In genomic region chr17:72735602-72736001, GRCh38 we compare ENCODE assay signal across 14 cellular contexts.
DNase-seq lines count a peak whose midpoint lies in the region; TF ChIP-seq lines count a peak whose summit lies in the region.
"Had no signal": no experiment of that assay in that cellular context is flagged by ENCODE, and none has a peak within 500 bp of the region (broad histone marks: within the 10 kb centered on the region; RNA-seq: fewer than 3 reads in every experiment).

No MANE protein-coding gene starts in this region.

- no peak for TF ChIP-seq CTCF in hepatocyte (IDR thresholded peaks at IDR 0.05; ENCODE audit: poor library complexity)

- H3K9me2 ChIP-seq in hepatocyte (replicated peaks; ENCODE audit: insufficient read depth) = no peaks in the 10 kb centered on the region

- no peak overlapping the region for H2AFZ ChIP-seq in hepatocyte
- H2AFZ ChIP-seq: GM23338 had no signal

- no peak overlapping the region for H3K4me3 Mint-ChIP-seq in T-helper 2 cell treated with Interferon-gamma antibody and Interleukin-4, amounts not matched to agents 5 μg/mL and 100 μg/mL, for 36 hours
- H3K4me3 Mint-ChIP-seq: CD4-positive, alpha-beta T cell; GM23338 had no signal

- H3K4me1 ChIP-seq in hepatocyte (ENCODE audit: insufficient read depth) = no peaks in the 10 kb centered on the region
- H3K4me1 ChIP-seq: A549, Caco-2 had no signal

- no peak for DNase-seq in T-helper 2 cell treated with Interferon-gamma antibody and Interleukin-4, amounts not matched to agents 5 μg/mL and 100 μg/mL, for 36 hours (ENCODE audit: low spot score)
- DNase-seq in T-helper 2 cell = no peak
- DNase-seq in hepatocyte (ENCODE audit: low spot score) = peak; percentile 49
- peak; percentile 24 for DNase-seq in posterior vena cava (ENCODE audit: low spot score)
- DNase-seq in SHP77 treated with DMSO at 0.1 percent for 48 hours (lab: John Stamatoyannopoulos, UW) = no peak
- DNase-seq in HCEC 1CT = no peak
- no peak for DNase-seq in stimulated activated CD4-positive, alpha-beta T cell treated with anti-CD3 and anti-CD28 coated beads, Interleukin-4, amount 100 ng/mL, for 1 hour
- DNase-seq: AML-193; CD4-positive, alpha-beta T cell had no signal

- no peak overlapping the region for H3K4me2 ChIP-seq in hepatocyte
- H3K4me2 ChIP-seq: A549, GM23338 had no signal

- no peaks in the 10 kb centered on the region for H3K9me3 Mint-ChIP-seq in T-helper 2 cell treated with Interferon-gamma antibody and Interleukin-4, amounts not matched to agents 5 μg/mL and 100 μg/mL, for 36 hours
- H3K9me3 Mint-ChIP-seq: CD4-positive, alpha-beta T cell; GM23338 had no signal

- H3K79me2 ChIP-seq in hepatocyte = no peaks in the 10 kb centered on the region

- H3K36me3 Mint-ChIP-seq in T-helper 2 cell treated with Interferon-gamma antibody and Interleukin-4, amounts not matched to agents 5 μg/mL and 100 μg/mL, for 36 hours (ENCODE audit: low read depth) = no peaks in the 10 kb centered on the region

- intact Hi-C loops in posterior vena cava (cut with DNase I) = no loop called here

- peak overlapping the region; percentile 56 for H3K27ac ChIP-seq in hepatocyte
- H3K27ac ChIP-seq: 22Rv1, A549, C4-2B had no signal

- no peaks in the 10 kb centered on the region for H3K27me3 ChIP-seq in hepatocyte

- no peaks in the 10 kb centered on the region for H3K27me3 Mint-ChIP-seq in T-helper 2 cell treated with Interferon-gamma antibody and Interleukin-4, amounts not matched to agents 5 μg/mL and 100 μg/mL, for 36 hours (ENCODE audit: low read depth)
- H3K27me3 Mint-ChIP-seq: CD4-positive, alpha-beta T cell had no signal

- no peaks in the 10 kb centered on the region for H3K9me3 ChIP-seq in hepatocyte (ENCODE audit: low read depth)
- H3K9me3 ChIP-seq: A549, Caco-2 had no signal

- H3K4me1 Mint-ChIP-seq in T-helper 2 cell treated with Interferon-gamma antibody and Interleukin-4, amounts not matched to agents 5 μg/mL and 100 μg/mL, for 36 hours (ENCODE audit: low read depth) = no peaks in the 10 kb centered on the region
- H3K4me1 Mint-ChIP-seq: GM23338 had no signal

- H3K36me3 ChIP-seq in hepatocyte (replicated peaks; ENCODE audit: insufficient read depth, low read depth) = no peaks in the 10 kb centered on the region

- peak overlapping the region; percentile 2 for H3K27ac Mint-ChIP-seq in T-helper 2 cell treated with Interferon-gamma antibody and Interleukin-4, amounts not matched to agents 5 μg/mL and 100 μg/mL, for 36 hours
- H3K27ac Mint-ChIP-seq: CD4-positive, alpha-beta T cell; GM23338 had no signal

- no peak overlapping the region for H3K4me3 ChIP-seq in hepatocyte
- H3K4me3 ChIP-seq: A549, GM23338 had no signal

- 86% methylated on average over 8 of the region's 8 CpGs for WGBS in hepatocyte (ENCODE audit: low lambda C conversion rate, missing lambda C conversion rate)

- H4K20me1 ChIP-seq in hepatocyte (ENCODE audit: insufficient read depth, poor library complexity, severe bottlenecking) = no peaks in the 10 kb centered on the region

Comparison
In these comparisons a context has a peak if more than half of its experiments do, and no peak if none do; other contexts are left out.
1. DNase-seq: peak in hepatocyte (single experiment) and posterior vena cava (single experiment); none in T-helper 2 cell treated with Interferon-gamma antibody and Interleukin-4, amounts not matched to agents 5 μg/mL and 100 μg/mL, for 36 hours (single experiment), T-helper 2 cell (0 of 5), SHP77 treated with DMSO at 0.1 percent for 48 hours (single experiment), HCEC 1CT (single experiment) and stimulated activated CD4-positive, alpha-beta T cell treated with anti-CD3 and anti-CD28 coated beads, Interleukin-4, amount 100 ng/mL, for 1 hour (single experiment).